ENCODE assay signal across 23 cellular contexts in genomic region chr18:49847524-49847923, GRCh38. TPM values are rescaled to one million over a fixed set of nuclear protein-coding genes. Genes with fewer than 3 reads are reported as not detected.
A peak's percentile ranks its signal among the peaks of the same experiment; 100 is the strongest.
DNase-seq lines count a peak whose midpoint lies in the region; ATAC-seq, FAIRE-seq and TF ChIP-seq lines count a peak whose summit lies in the region.
"Had no signal": no experiment of that assay in that cellular context is flagged by ENCODE, and none has a peak within 500 bp of the region (broad histone marks: within the 10 kb centered on the region; RNA-seq: fewer than 3 reads in every experiment).

No MANE protein-coding gene starts in this region.

- H3K27ac Mint-ChIP-seq in Calu3 (ENCODE audit: unreplicated experiment) (peak overlapping the region; percentile 97), Caco-2 (ENCODE audit: unreplicated experiment) (no peak overlapping the region)
- H3K27ac Mint-ChIP-seq: B cell, HFFc6, IgD-negative memory B cell had no signal

- H4K20me1 ChIP-seq in H1 (replicated peaks in 1 of 2; ENCODE audit: control insufficient read depth in 1 of 2, insufficient read depth in 2 of 2, low read length in 2 of 2), result peaks cover 0 to 2% of the 10 kb centered on the region in 2 experiments

- H4K91ac ChIP-seq in H1 (replicated peaks; ENCODE audit: insufficient read length, low read length) (no peak overlapping the region), trophoblast cell (ENCODE audit: low read depth, low read length) (no peak overlapping the region)

- no peak overlapping the region for H2BK120ac ChIP-seq in H1 (replicated peaks; ENCODE audit: low read depth, low read length)
- H2BK120ac ChIP-seq in trophoblast cell (ENCODE audit: insufficient read depth, low read length, poor library complexity), result no peak overlapping the region

- H3K36me3 Mint-ChIP-seq in Calu3 (ENCODE audit: insufficient read depth, unreplicated experiment) (peaks cover 31% of the 10 kb centered on the region), Caco-2 (ENCODE audit: insufficient read depth, unreplicated experiment) (peaks cover 17% of the 10 kb centered on the region)

- H3K4me3 Mint-ChIP-seq in Calu3 (ENCODE audit: low read depth, unreplicated experiment) (peak overlapping the region; percentile 66), Caco-2 (ENCODE audit: unreplicated experiment) (no peak overlapping the region)
- H3K4me3 Mint-ChIP-seq: B cell, HFFc6, IgD-negative memory B cell had no signal

- no peak overlapping the region for H3K9ac ChIP-seq in H1 (replicated peaks in 1 of 4; ENCODE audit: extremely low read depth in 1 of 4, low read depth in 3 of 4, low read length in 3 of 4)
- no peak overlapping the region for H3K9ac ChIP-seq in trophoblast cell (ENCODE audit: low read length)
- H3K9ac ChIP-seq: KMS-11 had no signal

- H2AK5ac ChIP-seq in H1 (ENCODE audit: low read depth, low read length) (no peak overlapping the region), trophoblast cell (ENCODE audit: low read length) (no peak overlapping the region)

- H3K79me1 ChIP-seq in H1 (ENCODE audit: low read depth, low read length) (no peaks in the 10 kb centered on the region), trophoblast cell (ENCODE audit: low read length) (no peaks in the 10 kb centered on the region)

- H3K36me3 ChIP-seq in H1 (ENCODE audit: control insufficient read depth in 2 of 4, insufficient read depth in 4 of 4, low read length in 3 of 4) (no peaks in the 10 kb centered on the region), trophoblast cell (ENCODE audit: control insufficient read depth in 1 of 2, insufficient read depth in 2 of 2, low read length in 2 of 2) (peaks cover 17 to 19% of the 10 kb centered on the region in 2 experiments), Caco-2 (ENCODE audit: control insufficient read depth, insufficient read depth, low read length) (no peaks in the 10 kb centered on the region)
- H3K36me3 ChIP-seq: HAP-1 had no signal

- H3K9me3 ChIP-seq in H1 (ENCODE audit: insufficient read depth in 2 of 2, low read depth in 1 of 2, low read length in 1 of 2) (no peaks in the 10 kb centered on the region), trophoblast cell (ENCODE audit: insufficient read depth, low read depth, low read length) (peaks cover 3% of the 10 kb centered on the region), Caco-2 (no peaks in the 10 kb centered on the region)
- H3K9me3 ChIP-seq: HAP-1 had no signal

- CTCF ChIA-PET in Calu3 (lab: Charles Lee) (no interaction called here), H1 (lab: Charles Lee; ENCODE audit: partially characterized antibody) (interaction anchor here (0.5 to 14.2 kb wide), 6 partner anchors 12 to 433 kb away, joined by 3 to 157 read pairs (median 3); no protein-coding TSS in a partner anchor), Caco-2 (lab: Charles Lee) (no interaction called here)

- H3K23me2 ChIP-seq in H1 (ENCODE audit: low read depth, low read length), result no peaks in the 10 kb centered on the region; the same call in 1 of the 2 replicates

- DNase-seq in DMS53 (lab: John Stamatoyannopoulos, UW) (peak; percentile 40), DMS53 treated with DMSO at 0.1 percent for 48 hours (lab: John Stamatoyannopoulos, UW; ENCODE audit: unreplicated experiment) (no peak), Calu3 (no peak), H1 (ENCODE audit: low read depth in 1 of 2, low spot score in 2 of 2) (no peak), trophoblast cell (no peak), nucleus accumbens (lab: John Stamatoyannopoulos, UW) (no peak), Caco-2 (no peak)
- DNase-seq: EL, GDM1, HFFc6, NCI-H1048, NCI-H1694 treated with DMSO at 0.1 percent for 48 hours, NCI-H2081 treated with DMSO at 0.1 percent for 48 hours, NCI-H2171, NCI-H226, RPMI8226 had no signal

- no peak overlapping the region for H3K23ac ChIP-seq in H1 (ENCODE audit: insufficient read length)
- H3K23ac ChIP-seq in trophoblast cell (ENCODE audit: low read length), result no peak overlapping the region

- H3K4ac ChIP-seq in H1 (replicated peaks; ENCODE audit: insufficient read length, low read depth, low read length) (no peak overlapping the region), trophoblast cell (ENCODE audit: low read depth, low read length) (no peak overlapping the region)

- H3K18ac ChIP-seq in H1 (ENCODE audit: extremely low read depth, low read length), result no peak overlapping the region
- H3K18ac ChIP-seq in trophoblast cell (ENCODE audit: low read length), result no peak overlapping the region

- 0 out of 2 replicates have a peak overlapping the region, but pooled peaks have one; percentile 76 for H2BK15ac ChIP-seq in H1 (ENCODE audit: low read length)

- H4K12ac ChIP-seq in trophoblast cell (ENCODE audit: low read depth, low read length), result no peak overlapping the region

- intact Hi-C loops in Calu3 (cut with micrococcal nuclease; ENCODE audit: unreplicated experiment) (no loop called here), Caco-2 (cut with micrococcal nuclease; ENCODE audit: unreplicated experiment) (no loop called here)

- H2BK20ac ChIP-seq in H1 (ENCODE audit: low read length), result peak overlapping the region; percentile 13; the same call in 1 of the 2 replicates

- 87% methylated on average over 8 of the region's 8 CpGs; no CpG with 5 or more reads in 1 of the 2 experiments for WGBS in H1 (ENCODE audit: extremely low coverage in 1 of 2, insufficient coverage in 1 of 2, insufficient read length in 1 of 2, insufficient replicate concordance in 2 of 2, low coverage in 1 of 2, low lambda C conversion rate in 2 of 2, missing lambda C conversion rate in 1 of 2), 2 experiments
- no CpG with 5 or more reads among the region's 8 CpGs for WGBS in trophoblast cell (ENCODE audit: extremely low coverage, insufficient coverage, insufficient read length)

- no peak overlapping the region for H3K56ac ChIP-seq in H1 (replicated peaks; ENCODE audit: insufficient read length, low read depth, low read length)

- no TSS peak for BruUV-seq in Calu3 (replicated peaks; lab: Mats Ljungman, UMichigan)
- BruUV-seq in Caco-2 (replicated peaks; lab: Mats Ljungman, UMichigan), result no TSS peak

- no peak for TF ChIP-seq POLR2A in H1 (IDR thresholded peaks at IDR 0.05; ENCODE audit: control extremely low read depth in 1 of 2, low read depth in 2 of 2, low read length in 2 of 2)

- H3K27me3 Mint-ChIP-seq in Calu3 (ENCODE audit: unreplicated experiment) (no peaks in the 10 kb centered on the region), Caco-2 (ENCODE audit: insufficient read depth, unreplicated experiment) (no peaks in the 10 kb centered on the region)

- ATAC-seq in GM18517 (IDR thresholded peaks at IDR 0.05; ENCODE audit: unreplicated experiment), result no peak

- H2BK12ac ChIP-seq in H1 (ENCODE audit: low read depth, low read length) (no peak overlapping the region; the same call in 1 of the 2 replicates), trophoblast cell (ENCODE audit: low read length) (no peak overlapping the region)

- H3K4me3 ChIP-seq in H1 (ENCODE audit: extremely low read depth in 1 of 4, insufficient read depth in 2 of 4, low read depth in 3 of 4, low read length in 4 of 4) (no peak overlapping the region), trophoblast cell (ENCODE audit: low read depth, low read length) (peak overlapping the region; percentile 36), Caco-2 (ENCODE audit: low read depth, low read length) (no peak overlapping the region)
- H3K4me3 ChIP-seq: HAP-1 had no signal

- no peak for TF ChIP-seq CTCF in Calu3 (IDR thresholded peaks at IDR 0.05; ENCODE audit: unreplicated experiment)
- no peak for TF ChIP-seq CTCF in H1 (IDR thresholded peaks at IDR 0.05; ENCODE audit: control extremely low read depth in 1 of 3, insufficient read depth in 1 of 3, low read depth in 1 of 3, low read length in 3 of 3)
- TF ChIP-seq CTCF in Caco-2 (IDR thresholded peaks at IDR 0.05; ENCODE audit: insufficient read depth in 1 of 2, low read depth in 1 of 2, low read length in 1 of 2, severe bottlenecking in 1 of 2, unreplicated experiment in 1 of 2), result no peak

- POLR2A ChIA-PET in H1 (lab: Charles Lee; ENCODE audit: partially characterized antibody) (interaction anchor here (0.9 to 1.0 kb wide), 2 partner anchors 11 to 15 kb away, joined by 3 read pairs; no protein-coding TSS in a partner anchor), Caco-2 (lab: Charles Lee) (no interaction called here)

- H2BK5ac ChIP-seq in H1 (ENCODE audit: low read depth, low read length), result no peak overlapping the region
- no peak overlapping the region for H2BK5ac ChIP-seq in trophoblast cell (ENCODE audit: low read depth, low read length, poor library complexity)

- TF ChIP-seq RAD21 in H1 (IDR thresholded peaks at IDR 0.05 in 1 of 2, conservative IDR thresholded peaks at IDR 0.05 in 1 of 2; ENCODE audit: low read depth in 2 of 2, low read length in 2 of 2), result no peak

- H2AFZ ChIP-seq in H1 (ENCODE audit: low read length) (no peak overlapping the region), trophoblast cell (ENCODE audit: insufficient read depth, low read length, poor library complexity) (no peak overlapping the region)

- H3K27me3 ChIP-seq in H1 (replicated peaks in 1 of 4; ENCODE audit: control insufficient read depth in 3 of 4, extremely low read depth in 1 of 4, insufficient read depth in 3 of 4, low read length in 3 of 4) (no peaks in the 10 kb centered on the region; a peak in 1 of 7 replicates), trophoblast cell (ENCODE audit: insufficient read depth, low read length) (no peaks in the 10 kb centered on the region), Caco-2 (replicated peaks; ENCODE audit: control insufficient read depth, insufficient read depth, low read length) (no peaks in the 10 kb centered on the region)

- no peak for FAIRE-seq in H1 (lab: Jason Lieb, UNC)
- FAIRE-seq: GM12891 had no signal

- H3K79me2 ChIP-seq in H1 (ENCODE audit: control insufficient read depth in 1 of 2, insufficient read depth in 2 of 2, low read length in 2 of 2), result no peaks in the 10 kb centered on the region
- no peaks in the 10 kb centered on the region for H3K79me2 ChIP-seq in trophoblast cell (ENCODE audit: control insufficient read depth, insufficient read depth, low read length, poor library complexity)

- no peak for TF ChIP-seq EP300 in H1 (IDR thresholded peaks at IDR 0.05; ENCODE audit: borderline replicate concordance in 1 of 2, low read depth in 2 of 2, low read length in 2 of 2)

- H4K8ac ChIP-seq in H1 (ENCODE audit: extremely low read depth, insufficient read depth, low read length) (no peak overlapping the region), trophoblast cell (ENCODE audit: low read depth, low read length) (no peak overlapping the region)

- no peak overlapping the region for H4K5ac ChIP-seq in H1 (ENCODE audit: insufficient read length, low read depth, low read length)

- peaks cover 0 to 25% (median 9%) of the 10 kb centered on the region in 4 experiments; a peak in 5 of 7 replicates for H3K4me1 ChIP-seq in H1 (replicated peaks in 1 of 4; ENCODE audit: control insufficient read depth in 3 of 4, insufficient read depth in 4 of 4, low read length in 3 of 4)
- peaks cover 9 to 10% of the 10 kb centered on the region in 2 experiments for H3K4me1 ChIP-seq in trophoblast cell (ENCODE audit: control insufficient read depth in 1 of 2, insufficient read depth in 2 of 2, low read length in 2 of 2)
- no peaks in the 10 kb centered on the region for H3K4me1 ChIP-seq in Caco-2

- H3K4me1 Mint-ChIP-seq in Calu3 (ENCODE audit: low read depth, unreplicated experiment) (peaks cover 36% of the 10 kb centered on the region), Caco-2 (ENCODE audit: low read depth, unreplicated experiment) (no peaks in the 10 kb centered on the region)
- H3K4me1 Mint-ChIP-seq: B cell had no signal

- H3K4me2 ChIP-seq in H1 (ENCODE audit: insufficient read depth in 1 of 2, low read depth in 2 of 2, low read length in 2 of 2) (no peak overlapping the region), trophoblast cell (ENCODE audit: low read length) (no peak overlapping the region)
- H3K4me2 ChIP-seq: KMS-11 had no signal

- no peak overlapping the region for H3K14ac ChIP-seq in H1 (ENCODE audit: insufficient read length)
- H3K14ac ChIP-seq in trophoblast cell (ENCODE audit: low read length), result no peak overlapping the region

- H3K9me3 Mint-ChIP-seq in Calu3 (ENCODE audit: low read depth, unreplicated experiment) (no peaks in the 10 kb centered on the region), Caco-2 (ENCODE audit: unreplicated experiment) (no peaks in the 10 kb centered on the region)
- H3K9me3 Mint-ChIP-seq: HFFc6, IgD-negative memory B cell had no signal

- H3K27ac ChIP-seq in H1 (ENCODE audit: low read depth, low read length) (no peak overlapping the region), trophoblast cell (ENCODE audit: low read depth, low read length) (no peak overlapping the region)
- H3K27ac ChIP-seq: 22Rv1, KMS-11 had no signal

RNA-seq across cellular contexts. Expression of gene ACAA2, which starts 34.2 kb away (rescaled TPM):
- total RNA-seq in Calu3 (2022) (77.1 and 79.9 TPM in 2 replicates), Caco-2 (2022) (188 and 207 TPM in 2 replicates)
- 151 and 152 TPM in 2 replicates for total RNA-seq in H1 (2021; fragmentation: NEBNext Ultra II Directional; extraction: Animal tissue kit (Norgen Biotek cat#: 25700))
- 42.1 and 63.4 TPM in 2 replicates for polyA plus RNA-seq in H1 (2011; rRNA removed)
- 78.5 TPM for polyA plus RNA-seq in H1 (2011; cell fraction: cytosol; rRNA removed)
- polyA plus RNA-seq in H1 (2011; cell fraction: nucleus; rRNA removed), result 29.4 TPM
- 154 to 191 TPM (median 158 TPM) in 4 replicates for polyA plus RNA-seq in H1 (2012, experiment 1 of 2)
- 29.5 TPM for polyA plus RNA-seq in H1 (2012, experiment 2 of 2)
- polyA plus RNA-seq in H1 (2013, experiment 1 of 2), result 71.3 TPM
- 71.4 TPM for polyA plus RNA-seq in H1 (2013, experiment 2 of 2)
- polyA minus RNA-seq in H1 (2011; rRNA and poly(A)+ RNA removed), result 66.7 and 74.4 TPM in 2 replicates
- polyA minus RNA-seq in H1 (2011; cell fraction: cytosol; rRNA and poly(A)+ RNA removed), result 32.4 TPM
- 27.7 TPM for polyA minus RNA-seq in H1 (2011; cell fraction: nucleus; rRNA and poly(A)+ RNA removed)
- 35.9 and 37.6 TPM in 2 replicates for polyA plus RNA-seq in trophoblast cell (2013)
